In genomic region chr17:59616253-59616920, GRCh38 we compare ENCODE assay signal across 1 cellular context.
TF ChIP-seq lines count a peak whose summit lies in the region.

No MANE protein-coding gene starts in this region.

TF ChIP-seq in K562, 482 proteins besides CTCF, POLR2A, EP300 and RAD21 (continued from another document):
- no peak for TF ChIP-seq CGGBP1 (CRISPR knock-in tag; IDR thresholded peaks at IDR 0.05)
- TF ChIP-seq ZNF76 (CRISPR knock-in tag; IDR thresholded peaks at IDR 0.05; ENCODE audit: borderline replicate concordance) = no peak
- TF ChIP-seq KHSRP (IDR thresholded peaks at IDR 0.05) = no peak
- no peak for TF ChIP-seq TCF7L2 (IDR thresholded peaks at IDR 0.05; ENCODE audit: low read depth, low read length)
- 0 out of 2 replicates have a peak, but pooled peaks have one; percentile 15 for TF ChIP-seq E2F3 (CRISPR knock-in tag; IDR thresholded peaks at IDR 0.05)
- TF ChIP-seq SNIP1 (IDR thresholded peaks at IDR 0.05; ENCODE audit: low read depth) = no peak
- no peak for TF ChIP-seq SFPQ (IDR thresholded peaks at IDR 0.05; ENCODE audit: low read depth, low read length)
- no peak for TF ChIP-seq STAG1 (CRISPR knock-in tag; IDR thresholded peaks at IDR 0.05; ENCODE audit: borderline replicate concordance)
- 0 out of 2 replicates have a peak, but pooled peaks have one; percentile 44 for TF ChIP-seq POLR2H (tag; IDR thresholded peaks at IDR 0.05; ENCODE audit: low read depth)
- TF ChIP-seq POLR3G (IDR thresholded peaks at IDR 0.05; ENCODE audit: extremely low read depth, insufficient read length, insufficient replicate concordance) = no peak
- peak; percentile 45 for TF ChIP-seq L3MBTL2 (IDR thresholded peaks at IDR 0.05)
- no peak for TF ChIP-seq ZHX1 (conservative IDR thresholded peaks at IDR 0.05; ENCODE audit: low read length)
